Comparison of ENCODE assay signal across 3 cellular contexts in genomic region chr3:113643583-113643982, GRCh38.
TF ChIP-seq lines count a peak whose summit lies in the region.

No MANE protein-coding gene starts in this region.

TF ChIP-seq in A549, 52 proteins besides CTCF, POLR2A, EP300 and RAD21:
- TF ChIP-seq RNF2 (IDR thresholded peaks at IDR 0.05; ENCODE audit: borderline replicate concordance, low read depth) (no peak), CEBPB (IDR thresholded peaks at IDR 0.05) (peak; percentile 33 to 85; a peak in 3 of 4 replicates)

TF ChIP-seq in Ishikawa, 13 proteins besides CTCF, POLR2A, EP300 and RAD21:
- TF ChIP-seq EGR1 (IDR thresholded peaks at IDR 0.05) (no peak), CEBPB (IDR thresholded peaks at IDR 0.05) (peak; percentile 88)
TF ChIP-seq in Ishikawa: peak in this region for 1.

TF ChIP-seq in H1, 55 proteins besides CTCF, POLR2A, EP300 and RAD21:
- peak; percentile 94 for TF ChIP-seq CEBPB (IDR thresholded peaks at IDR 0.05; ENCODE audit: low read depth, low read length)
- TF ChIP-seq SP2 (IDR thresholded peaks at IDR 0.05; ENCODE audit: low read length): no peak
